Comparison of ENCODE assay signal across 8 cellular contexts in genomic region chr19:41641879-41642485, GRCh38. TPM values are rescaled to one million over a fixed set of nuclear protein-coding genes. Genes with fewer than 3 reads are reported as not detected.
DNase-seq lines count a peak whose midpoint lies in the region; ATAC-seq and TF ChIP-seq lines count a peak whose summit lies in the region.

No MANE protein-coding gene starts in this region.

- H3F3A ChIP-seq in GM23338 (replicated peaks; ENCODE audit: low read depth) = no peaks in the 10 kb centered on the region

- DNase-seq in AG09309 (ENCODE audit: low read depth) (peak; percentile 5), GM23338 (ENCODE audit: low spot score) (peak; percentile 80), NCI-H510A (lab: John Stamatoyannopoulos, UW) (peak; percentile 32), endodermal cell (peak; percentile 89), myocyte (ENCODE audit: low read depth) (peak; percentile 62)
- peak; percentile 85 for DNase-seq in activated CD8-positive, alpha-beta memory T cell treated with anti-CD3 and anti-CD28 coated beads for 24 hours

- H3K4me1 Mint-ChIP-seq in GM23338 = no peaks in the 10 kb centered on the region
- H3K4me1 Mint-ChIP-seq in endodermal cell = no peaks in the 10 kb centered on the region
- peaks cover 6% of the 10 kb centered on the region for H3K4me1 Mint-ChIP-seq in stimulated activated memory B cell treated with anti-CD40 and anti-IgM and Interleukin-4, amounts not matched to agents 10 μg/mL and 1 μg/mL and 100 μg/mL, for 72 hours

- H3K36me3 ChIP-seq in GM23338 (ENCODE audit: insufficient read depth) (no peaks in the 10 kb centered on the region), endodermal cell (ENCODE audit: control insufficient read depth, insufficient read depth, low read length) (no peaks in the 10 kb centered on the region)

- no peaks in the 10 kb centered on the region for H3K27me3 ChIP-seq in GM23338 (ENCODE audit: insufficient read depth)
- H3K27me3 ChIP-seq in endodermal cell (ENCODE audit: control insufficient read depth, insufficient read depth, low read length, poor library complexity, severe bottlenecking) = peaks cover 4% of the 10 kb centered on the region

- TF ChIP-seq CTCF in AG09309 (IDR thresholded peaks at IDR 0.05; ENCODE audit: control insufficient read depth, insufficient read depth, low read depth, low read length, missing control alignments) = peak; percentile 88
- peak; percentile 96 for TF ChIP-seq CTCF in GM23338 (conservative IDR thresholded peaks at IDR 0.05; ENCODE audit: low read depth in 2 of 2)
- peak; percentile 83 for TF ChIP-seq CTCF in endodermal cell (conservative IDR thresholded peaks at IDR 0.05)

- H2AFZ ChIP-seq in GM23338 = no peak overlapping the region

- H3K27ac Mint-ChIP-seq in GM23338 (no peak overlapping the region), endodermal cell (no peak overlapping the region)
- H3K27ac Mint-ChIP-seq in stimulated activated memory B cell treated with anti-CD40 and anti-IgM and Interleukin-4, amounts not matched to agents 10 μg/mL and 1 μg/mL and 100 μg/mL, for 72 hours = no peak overlapping the region

- no peak overlapping the region for H3K4me2 ChIP-seq in GM23338

- no peaks in the 10 kb centered on the region for H3K9me3 Mint-ChIP-seq in GM23338
- H3K9me3 Mint-ChIP-seq in endodermal cell = peaks cover 57% of the 10 kb centered on the region
- H3K9me3 Mint-ChIP-seq in stimulated activated memory B cell treated with anti-CD40 and anti-IgM and Interleukin-4, amounts not matched to agents 10 μg/mL and 1 μg/mL and 100 μg/mL, for 72 hours = no peaks in the 10 kb centered on the region

- no peaks in the 10 kb centered on the region for H3K27me3 Mint-ChIP-seq in GM23338 (ENCODE audit: insufficient read depth, low read depth, poor library complexity)
- no peaks in the 10 kb centered on the region for H3K27me3 Mint-ChIP-seq in endodermal cell (ENCODE audit: insufficient read depth)
- H3K27me3 Mint-ChIP-seq in stimulated activated memory B cell treated with anti-CD40 and anti-IgM and Interleukin-4, amounts not matched to agents 10 μg/mL and 1 μg/mL and 100 μg/mL, for 72 hours = peaks cover 51% of the 10 kb centered on the region

- H3K9me2 ChIP-seq in GM23338 (ENCODE audit: insufficient read depth) = no peaks in the 10 kb centered on the region

- no peak overlapping the region for H3K27ac ChIP-seq in GM23338 (ENCODE audit: low read depth)
- H3K27ac ChIP-seq in endodermal cell (ENCODE audit: low read depth, low read length) = no peak overlapping the region

- H3K4me3 Mint-ChIP-seq in GM23338 (no peak overlapping the region), endodermal cell (no peak overlapping the region)
- H3K4me3 Mint-ChIP-seq in stimulated activated memory B cell treated with anti-CD40 and anti-IgM and Interleukin-4, amounts not matched to agents 10 μg/mL and 1 μg/mL and 100 μg/mL, for 72 hours = no peak overlapping the region

- H3K9ac ChIP-seq in endodermal cell (ENCODE audit: extremely low read depth, low read length, poor library complexity, severe bottlenecking) = no peak overlapping the region

- H3K4me3 ChIP-seq in AG09309 (ENCODE audit: control insufficient read depth, low read depth, low read length) (no peak overlapping the region), GM23338 (no peak overlapping the region), endodermal cell (ENCODE audit: low read length) (no peak overlapping the region)

- H4K20me1 ChIP-seq in GM23338 (replicated peaks; ENCODE audit: insufficient read depth) = no peaks in the 10 kb centered on the region

- no peaks in the 10 kb centered on the region for H3K79me2 ChIP-seq in GM23338 (replicated peaks; ENCODE audit: insufficient read depth)

- H3K9me3 ChIP-seq in endodermal cell (ENCODE audit: control insufficient read depth, low read length) = no peaks in the 10 kb centered on the region

- 0 to 12% methylated on average over 1 to 6 of the region's 6 CpGs for WGBS in endodermal cell (ENCODE audit: insufficient coverage in 1 of 2, insufficient read length in 1 of 2), 2 experiments

- H3K36me3 Mint-ChIP-seq in GM23338 (ENCODE audit: low read depth) (no peaks in the 10 kb centered on the region), endodermal cell (ENCODE audit: low read depth) (no peaks in the 10 kb centered on the region)
- H3K36me3 Mint-ChIP-seq in stimulated activated memory B cell treated with anti-CD40 and anti-IgM and Interleukin-4, amounts not matched to agents 10 μg/mL and 1 μg/mL and 100 μg/mL, for 72 hours = no peaks in the 10 kb centered on the region

- H3K4me1 ChIP-seq in GM23338 (ENCODE audit: insufficient read depth) (no peaks in the 10 kb centered on the region), endodermal cell (ENCODE audit: control insufficient read depth, insufficient read depth, low read length) (no peaks in the 10 kb centered on the region)

- ATAC-seq in GM23338 = peak; percentile 95
- peak; percentile 66 for ATAC-seq in stimulated activated memory B cell treated with anti-CD40 and anti-IgM and Interleukin-4, amounts not matched to agents 10 μg/mL and 1 μg/mL and 100 μg/mL, for 72 hours
- ATAC-seq in HG02678 (IDR thresholded peaks at IDR 0.05; ENCODE audit: unreplicated experiment) = no peak

TF ChIP-seq in GM23338, 12 proteins besides CTCF, POLR2A, EP300 and RAD21:
- TF ChIP-seq STAT1 (IDR thresholded peaks at IDR 0.05; ENCODE audit: unreplicated experiment) = no peak
- TF ChIP-seq CREB1 (CRISPR knock-in tag; IDR thresholded peaks at IDR 0.05; ENCODE audit: low read depth) = no peak
- TF ChIP-seq NANOG (IDR thresholded peaks at IDR 0.05; ENCODE audit: borderline replicate concordance) = no peak
- no peak for TF ChIP-seq ZNF114 (CRISPR knock-in tag; IDR thresholded peaks at IDR 0.05)
- no peak for TF ChIP-seq POLR2AphosphoS5 (IDR thresholded peaks at IDR 0.05; ENCODE audit: low read depth)
- no peak for TF ChIP-seq EZH2 (IDR thresholded peaks at IDR 0.05; ENCODE audit: low read depth, unreplicated experiment)
- no peak for TF ChIP-seq EZH2phosphoT487 (IDR thresholded peaks at IDR 0.05; ENCODE audit: unreplicated experiment)
- no peak for TF ChIP-seq REST (IDR thresholded peaks at IDR 0.05; ENCODE audit: unreplicated experiment)

RNA-seq across cellular contexts. Expression of gene CEACAM4, which starts 15.1 kb away (rescaled TPM):
- total RNA-seq in GM23338 (2014; rRNA removed; shearing (Covaris generic)) = not detected in 2 replicates
- not detected in 2 replicates for polyA plus RNA-seq in GM23338 (2016; fragmentation: Nextera tagmentation; extraction: Ambion mirVana)
- total RNA-seq in endodermal cell = not detected
- not detected for polyA plus RNA-seq in endodermal cell (2013, experiment 1 of 2)
- not detected for polyA plus RNA-seq in endodermal cell (2013, experiment 2 of 2)
- not detected in 2 replicates for total RNA-seq in myocyte
- polyA plus RNA-seq in myocyte (2012) = not detected

RNA-seq across cellular contexts. Expression of gene CEACAM7, which starts 46.1 kb away (rescaled TPM):
- total RNA-seq in GM23338 (2014; rRNA removed; shearing (Covaris generic)) = 0.24 and 0.50 TPM in 2 replicates
- polyA plus RNA-seq in GM23338 (2016; fragmentation: Nextera tagmentation; extraction: Ambion mirVana) = not detected in 2 replicates
- total RNA-seq in endodermal cell = not detected
- polyA plus RNA-seq in endodermal cell (2013, experiment 1 of 2) = not detected
- not detected for polyA plus RNA-seq in endodermal cell (2013, experiment 2 of 2)
- total RNA-seq in myocyte = not detected in 2 replicates
- polyA plus RNA-seq in myocyte (2012) = not detected

Comparison
In these comparisons a context has a peak if more than half of its experiments do, and no peak if none do; other contexts are left out.
1. DNase-seq: peak in every context shown above with its lines; median percentile 89 in endodermal cell; 85 in activated CD8-positive, alpha-beta memory T cell treated with anti-CD3 and anti-CD28 coated beads for 24 hours; 80 in GM23338; 62 in myocyte; 32 in NCI-H510A; 5 in AG09309.